16 cellular contexts compared by ENCODE assay signal in genomic region chr9:108586451-108586850, GRCh38.
"Had no signal": no experiment of that assay in that cellular context is flagged by ENCODE, and none has a peak within 500 bp of the region (broad histone marks: within the 10 kb centered on the region; RNA-seq: fewer than 3 reads in every experiment).

No MANE protein-coding gene starts in this region.

- H3K4me1 ChIP-seq: ascending aorta, right atrium auricular region, tibial artery had no signal

- H3K9me3 Mint-ChIP-seq: activated naive CD8-positive, alpha-beta T cell treated with anti-CD3 and anti-CD28 coated beads, Interleukin-2, amount 50 U/mL, for 24 hours had no signal

- ATAC-seq: activated naive CD8-positive, alpha-beta T cell treated with anti-CD3 and anti-CD28 coated beads, Interleukin-2, amount 50 U/mL, for 24 hours; left colon; naive thymus-derived CD8-positive, alpha-beta T cell; stimulated activated effector memory CD8-positive, alpha-beta T cell treated with anti-CD3 and anti-CD28 coated beads, Interleukin-12 subunit alpha, Interleukin-12 subunit beta, amount 100 ng/mL, for 72 hours had no signal

- H3K4me3 ChIP-seq: ascending aorta, lung, right atrium auricular region, tibial artery had no signal

- DNase-seq: activated CD4-positive, alpha-beta T cell treated with anti-CD3 and anti-CD28 coated beads for 4 hours; activated naive CD4-positive, alpha-beta T cell treated with Interleukin-2 at 50 U/mL for 16 hours; activated naive CD8-positive, alpha-beta T cell treated with anti-CD3 and anti-CD28 coated beads, Interleukin-2, amount 50 U/mL, for 24 hours; cortex of kidney; effector CD8-positive, alpha-beta T cell; glutamatergic neuron; left colon; naive thymus-derived CD8-positive, alpha-beta T cell; posterior cingulate gyrus; tibial artery; WERI-Rb-1 had no signal

- H3K4me3 Mint-ChIP-seq: activated naive CD8-positive, alpha-beta T cell treated with anti-CD3 and anti-CD28 coated beads, Interleukin-2, amount 50 U/mL, for 24 hours; naive thymus-derived CD8-positive, alpha-beta T cell; stimulated activated effector memory CD8-positive, alpha-beta T cell treated with anti-CD3 and anti-CD28 coated beads, Interleukin-12 subunit alpha, Interleukin-12 subunit beta, amount 100 ng/mL, for 72 hours had no signal

- H3K36me3 ChIP-seq: ascending aorta, neutrophil, right atrium auricular region, tibial artery, WERI-Rb-1 had no signal

- H3K36me3 Mint-ChIP-seq: naive thymus-derived CD8-positive, alpha-beta T cell; stimulated activated effector memory CD8-positive, alpha-beta T cell treated with anti-CD3 and anti-CD28 coated beads, Interleukin-12 subunit alpha, Interleukin-12 subunit beta, amount 100 ng/mL, for 72 hours had no signal

- H3K27ac ChIP-seq: ascending aorta, neutrophil, right atrium auricular region, tibial artery, WERI-Rb-1 had no signal

- H3K4me1 Mint-ChIP-seq: activated naive CD8-positive, alpha-beta T cell treated with anti-CD3 and anti-CD28 coated beads, Interleukin-2, amount 50 U/mL, for 24 hours; naive thymus-derived CD8-positive, alpha-beta T cell; stimulated activated effector memory CD8-positive, alpha-beta T cell treated with anti-CD3 and anti-CD28 coated beads, Interleukin-12 subunit alpha, Interleukin-12 subunit beta, amount 100 ng/mL, for 72 hours had no signal

- H3K27ac Mint-ChIP-seq: activated naive CD8-positive, alpha-beta T cell treated with anti-CD3 and anti-CD28 coated beads, Interleukin-2, amount 50 U/mL, for 24 hours; naive thymus-derived CD8-positive, alpha-beta T cell; stimulated activated effector memory CD8-positive, alpha-beta T cell treated with anti-CD3 and anti-CD28 coated beads, Interleukin-12 subunit alpha, Interleukin-12 subunit beta, amount 100 ng/mL, for 72 hours had no signal

- H3K27me3 ChIP-seq: ascending aorta, neutrophil, right atrium auricular region had no signal

- H3K27me3 Mint-ChIP-seq: activated naive CD8-positive, alpha-beta T cell treated with anti-CD3 and anti-CD28 coated beads, Interleukin-2, amount 50 U/mL, for 24 hours had no signal
